In genomic region chr19:796692-797527, GRCh38 we compare ENCODE assay signal across 8 cellular contexts. TPM values are rescaled to one million over a fixed set of nuclear protein-coding genes. Genes with fewer than 3 reads are reported as not detected.
DNase-seq lines count a peak whose midpoint lies in the region; ATAC-seq, FAIRE-seq and TF ChIP-seq lines count a peak whose summit lies in the region.

PTBP1 (plus strand) TSS chr19:797452; CDS start chr19:797498, 46 bp downstream.

- H3K9me3 ChIP-seq in IMR-90 (ENCODE audit: control insufficient read depth, insufficient read depth, low read length): no peaks in the 10 kb centered on the region
- no peaks in the 10 kb centered on the region for H3K9me3 ChIP-seq in endothelial cell of umbilical vein (replicated peaks; ENCODE audit: control insufficient read depth, insufficient read depth, low read length)

- H3K4me1 ChIP-seq in IMR-90 (ENCODE audit: control insufficient read depth, insufficient read depth, low read length) (peaks cover 24% of the 10 kb centered on the region), endothelial cell of umbilical vein (ENCODE audit: control insufficient read depth, extremely low read depth, insufficient read depth, low read length) (peaks cover 33% of the 10 kb centered on the region)

- peak within 1 kb of the TSS; percentile 70; the same call in 1 of the 2 replicates for H3K23ac ChIP-seq in IMR-90 (ENCODE audit: low read depth, low read length)

- CTCF ChIA-PET in IMR-90 (lab: Yijun Ruan, JAX): no interaction called here
- CTCF ChIA-PET in endothelial cell of umbilical vein (lab: Charles Lee): no interaction called here

- peaks cover 0 to 6% of the 10 kb centered on the region in 2 experiments; a peak in 1 of 4 replicates for H3K79me1 ChIP-seq in IMR-90 (ENCODE audit: low read depth in 1 of 2, low read length in 2 of 2)

- peak within 1 kb of the TSS; percentile 99 for H2AFZ ChIP-seq in IMR-90 (replicated peaks; ENCODE audit: low read length, poor library complexity)
- H2AFZ ChIP-seq in endothelial cell of umbilical vein (ENCODE audit: low read depth, low read length): peak within 1 kb of the TSS; percentile 72

- peaks cover 9% of the 10 kb centered on the region; the same call in 1 of the 2 replicates for H3K9me1 ChIP-seq in IMR-90 (ENCODE audit: insufficient read depth, low read length)
- H3K9me1 ChIP-seq in endothelial cell of umbilical vein (replicated peaks; ENCODE audit: control insufficient read depth, extremely low read depth, insufficient read depth, low read length): no peaks in the 10 kb centered on the region

- BruUV-seq in IMR-90 (replicated peaks; lab: Mats Ljungman, UMichigan): no TSS peak
- BruUV-seq in endothelial cell of umbilical vein (replicated peaks; lab: Mats Ljungman, UMichigan): no TSS peak

- peak within 1 kb of the TSS; percentile 74 for H4K91ac ChIP-seq in IMR-90 (ENCODE audit: insufficient read depth, low read depth, low read length)

- H4K20me1 ChIP-seq in IMR-90 (ENCODE audit: insufficient read depth, low read length): peaks cover 41% of the 10 kb centered on the region
- no peaks in the 10 kb centered on the region for H4K20me1 ChIP-seq in endothelial cell of umbilical vein (replicated peaks; ENCODE audit: control insufficient read depth, extremely low read depth, insufficient read depth, low read length)

- peak within 1 kb of the TSS; percentile 96 for H3K4me2 ChIP-seq in IMR-90 (ENCODE audit: low read depth, low read length)
- H3K4me2 ChIP-seq in endothelial cell of umbilical vein (ENCODE audit: insufficient read depth, low read length): peak within 1 kb of the TSS; percentile 86

- H2BK120ac ChIP-seq in IMR-90 (ENCODE audit: low read depth, low read length): peak within 1 kb of the TSS; percentile 64; the same call in 1 of the 2 replicates

- H3K14ac ChIP-seq in IMR-90 (replicated peaks; ENCODE audit: low read depth, low read length): peak within 1 kb of the TSS; percentile 90

- ATAC-seq in GM21528 (IDR thresholded peaks at IDR 0.05; ENCODE audit: low FRiP score, unreplicated experiment): peak; percentile 76
- ATAC-seq in IMR-90 (ENCODE audit: low read depth): peak; percentile 90

- POLR2A ChIA-PET in IMR-90 (lab: Charles Lee; ENCODE audit: unreplicated experiment) (no interaction called here), endothelial cell of umbilical vein (lab: Charles Lee) (interaction anchor here (0.6 to 1.3 kb wide), 2 partner anchors 12 to 13 kb away, joined by 3 to 4 read pairs; no protein-coding TSS in a partner anchor)

- TF ChIP-seq POLR2A in IMR-90 (IDR thresholded peaks at IDR 0.05; ENCODE audit: low read depth, low read length) (peak; percentile 97), endothelial cell of umbilical vein (IDR thresholded peaks at IDR 0.05; ENCODE audit: low read depth, low read length) (peak; percentile 88)

- H2BK20ac ChIP-seq in IMR-90 (ENCODE audit: low read depth, low read length): no peak within 1 kb of the TSS

- no peak for TF ChIP-seq RAD21 in IMR-90 (IDR thresholded peaks at IDR 0.05; ENCODE audit: low read length)

- H2BK5ac ChIP-seq in IMR-90 (ENCODE audit: low read depth, low read length, poor library complexity, severe bottlenecking): peak within 1 kb of the TSS; percentile 89

- H3K27ac ChIP-seq in IMR-90 (ENCODE audit: insufficient read depth, low read length): peak within 1 kb of the TSS; percentile 93
- H3K27ac ChIP-seq in endothelial cell of umbilical vein (ENCODE audit: insufficient read depth, low read depth, low read length): peak within 1 kb of the TSS; percentile 73

- H3K9ac ChIP-seq in IMR-90 (ENCODE audit: low read depth, low read length) (peak within 1 kb of the TSS; percentile 98), endothelial cell of umbilical vein (replicated peaks; ENCODE audit: extremely low read depth, insufficient read depth, low read length) (peak within 1 kb of the TSS; percentile 92)

- peaks cover 41% of the 10 kb centered on the region for H3K79me2 ChIP-seq in endothelial cell of umbilical vein (ENCODE audit: control insufficient read depth, insufficient read depth, low read length)

- in situ Hi-C loops in IMR-90 (cut with MboI; ENCODE audit: low sequenced_read_pairs): no loop called here

- H3K27me3 ChIP-seq in IMR-90 (ENCODE audit: control insufficient read depth, insufficient read depth, low read length): no peaks in the 10 kb centered on the region
- no peaks in the 10 kb centered on the region for H3K27me3 ChIP-seq in endothelial cell of umbilical vein (ENCODE audit: control insufficient read depth in 2 of 2, insufficient read depth in 2 of 2, low read length in 2 of 2)

- peak within 1 kb of the TSS; percentile 91 for H3K4ac ChIP-seq in IMR-90 (ENCODE audit: low read depth, low read length)

- DNase-seq in DMS 273 (lab: John Stamatoyannopoulos, UW; ENCODE audit: unreplicated experiment) (peak; percentile 100), IMR-90 (peak; percentile 100), OCI-M1 (lab: John Stamatoyannopoulos, UW) (peak; percentile 99), activated T-cell treated with anti-CD3 and anti-CD28 coated beads for 24 hours (ENCODE audit: low read depth) (peak; percentile 99), endothelial cell of umbilical vein (ENCODE audit: low read depth, low spot score) (peak; percentile 100), midbrain (lab: John Stamatoyannopoulos, UW) (peak; percentile 100)
- peak; percentile 98 to 99 for DNase-seq in stimulated activated CD8-positive, alpha-beta memory T cell treated with anti-CD3 and anti-CD28 coated beads, Interleukin-2, amount 100 ng/mL, for 1 hour (ENCODE audit: low read depth in 2 of 2)

- no peak within 1 kb of the TSS for H2BK15ac ChIP-seq in IMR-90 (ENCODE audit: low read depth, low read length)

- dilution Hi-C loops in IMR-90 (cut with HindIII; ENCODE audit: low sequenced_read_pairs, unreplicated experiment): no loop called here
- dilution Hi-C loops in endothelial cell of umbilical vein (cut with MboI; ENCODE audit: extremely low pct_ligation_motif_present, low sequenced_read_pairs): no loop called here

- peak within 1 kb of the TSS; percentile 83 for H4K5ac ChIP-seq in IMR-90 (ENCODE audit: low read depth, low read length)

- 1% methylated on average over 38 of the region's 83 CpGs; no CpG with 5 or more reads in 1 of the 2 experiments for WGBS in IMR-90 (ENCODE audit: extremely low coverage in 2 of 2, insufficient read length in 1 of 2), 2 experiments

- TF ChIP-seq CTCF in IMR-90 (conservative IDR thresholded peaks at IDR 0.05; ENCODE audit: low read depth, low read length) (no peak), endothelial cell of umbilical vein (IDR thresholded peaks at IDR 0.05; ENCODE audit: extremely low read depth in 1 of 2, insufficient read depth in 1 of 2, low read depth in 1 of 2, low read length in 2 of 2) (no peak)

- H2AK9ac ChIP-seq in IMR-90 (replicated peaks; ENCODE audit: low read depth, low read length, poor library complexity): peak within 1 kb of the TSS; percentile 92

- FAIRE-seq in endothelial cell of umbilical vein (lab: Jason Lieb, UNC): peak; percentile 99

- H3K4me3 ChIP-seq in IMR-90 (ENCODE audit: insufficient read depth, low read depth, low read length): peak within 1 kb of the TSS; percentile 94
- peak within 1 kb of the TSS; percentile 84 to 93 (median 87) for H3K4me3 ChIP-seq in endothelial cell of umbilical vein (replicated peaks in 1 of 3; ENCODE audit: insufficient read depth in 1 of 3, low read depth in 1 of 3, low read length in 3 of 3)

- H3K36me3 ChIP-seq in IMR-90 (ENCODE audit: control insufficient read depth, insufficient read depth, low read length) (peaks cover 27% of the 10 kb centered on the region), endothelial cell of umbilical vein (ENCODE audit: control insufficient read depth in 2 of 2, extremely low read depth in 1 of 2, insufficient read depth in 2 of 2, low read length in 2 of 2) (peaks cover 11 to 15% of the 10 kb centered on the region in 2 experiments)

- peak within 1 kb of the TSS; percentile 13 to 98 for H4K8ac ChIP-seq in IMR-90 (ENCODE audit: low read depth in 2 of 2, low read length in 2 of 2)

- intact Hi-C loops in IMR-90 (cut with micrococcal nuclease) (loop anchor here (2.0 kb wide), 1 partner anchor 14 kb away; no protein-coding TSS in a partner anchor), endothelial cell of umbilical vein (cut with micrococcal nuclease) (loop anchor here (1.0 to 10.0 kb wide), 4 partner anchors 8 to 448 kb away; partner anchors contain the start of genes ATP5F1D and MIDN)

- H3K56ac ChIP-seq in IMR-90 (ENCODE audit: extremely low read depth, insufficient read depth, low read length): peak within 1 kb of the TSS; percentile 90

- peak within 1 kb of the TSS; percentile 86 for H2AK5ac ChIP-seq in IMR-90 (ENCODE audit: low read depth, low read length)

- peak within 1 kb of the TSS; percentile 43; the same call in 1 of the 2 replicates for H3K18ac ChIP-seq in IMR-90 (ENCODE audit: low read depth, low read length)

TF ChIP-seq in IMR-90, 13 proteins besides CTCF, POLR2A, EP300 and RAD21 (continues in another document):
- TF ChIP-seq CEBPB (IDR thresholded peaks at IDR 0.05; ENCODE audit: low read depth, low read length): no peak
- TF ChIP-seq FOS (IDR thresholded peaks at IDR 0.05; ENCODE audit: low read depth, low read length): peak; percentile 55; the same call in 1 of the 2 replicates
- peak; percentile 76 for TF ChIP-seq MAZ (IDR thresholded peaks at IDR 0.05; ENCODE audit: borderline replicate concordance, low read depth, low read length)
- TF ChIP-seq RFX5 (IDR thresholded peaks at IDR 0.05; ENCODE audit: low read depth, low read length): no peak
- no peak for TF ChIP-seq MAFK (IDR thresholded peaks at IDR 0.05; ENCODE audit: low read depth, low read length)

TF ChIP-seq in endothelial cell of umbilical vein, 7 proteins besides CTCF, POLR2A, EP300 and RAD21 (continues in another document):
- TF ChIP-seq POLR2AphosphoS5 (IDR thresholded peaks at IDR 0.05; ENCODE audit: insufficient read depth, low read depth, low read length): peak; percentile 70
- TF ChIP-seq EZH2 (IDR thresholded peaks at IDR 0.05; ENCODE audit: borderline replicate concordance, low read depth, low read length, severe bottlenecking): no peak

RNA-seq across cellular contexts. Expression of gene PTBP1, which starts in this region (rescaled TPM):
- 95.5 and 146 TPM in 2 replicates for total RNA-seq in IMR-90 (2012; rRNA removed)
- polyA plus RNA-seq in IMR-90 (2012; rRNA removed): 269 and 483 TPM in 2 replicates
- polyA plus RNA-seq in IMR-90 (2012; cell fraction: cytosol; rRNA removed): 96.3 and 257 TPM in 2 replicates
- 324 and 629 TPM in 2 replicates for polyA plus RNA-seq in IMR-90 (2012; cell fraction: nucleus; rRNA removed; ENCODE audit: low replicate concordance)
- 607 and 623 TPM in 2 replicates for total RNA-seq in endothelial cell of umbilical vein
- polyA plus RNA-seq in endothelial cell of umbilical vein: 382 and 465 TPM in 2 replicates
- polyA plus RNA-seq in endothelial cell of umbilical vein (2011; cell fraction: cytosol; rRNA removed): 214 and 242 TPM in 2 replicates
- 500 and 584 TPM in 2 replicates for polyA plus RNA-seq in endothelial cell of umbilical vein (2011; cell fraction: nucleus; rRNA removed)
- 424 and 517 TPM in 2 replicates for polyA plus RNA-seq in endothelial cell of umbilical vein (2012)
- 274 and 326 TPM in 2 replicates for polyA minus RNA-seq in endothelial cell of umbilical vein
- polyA minus RNA-seq in endothelial cell of umbilical vein (2011; cell fraction: cytosol; rRNA and poly(A)+ RNA removed): 213 TPM
- 251 and 318 TPM in 2 replicates for polyA minus RNA-seq in endothelial cell of umbilical vein (2011; cell fraction: nucleus; rRNA and poly(A)+ RNA removed)

Comparison
In these comparisons a context has a peak if more than half of its experiments do, and no peak if none do; other contexts are left out.
1. Peak in every context shown above with its lines: DNase-seq, ATAC-seq, H3K4me3 ChIP-seq and H3K27ac ChIP-seq.